ENCODE assay signal across 1 cellular context in the genomic region with DNA sequence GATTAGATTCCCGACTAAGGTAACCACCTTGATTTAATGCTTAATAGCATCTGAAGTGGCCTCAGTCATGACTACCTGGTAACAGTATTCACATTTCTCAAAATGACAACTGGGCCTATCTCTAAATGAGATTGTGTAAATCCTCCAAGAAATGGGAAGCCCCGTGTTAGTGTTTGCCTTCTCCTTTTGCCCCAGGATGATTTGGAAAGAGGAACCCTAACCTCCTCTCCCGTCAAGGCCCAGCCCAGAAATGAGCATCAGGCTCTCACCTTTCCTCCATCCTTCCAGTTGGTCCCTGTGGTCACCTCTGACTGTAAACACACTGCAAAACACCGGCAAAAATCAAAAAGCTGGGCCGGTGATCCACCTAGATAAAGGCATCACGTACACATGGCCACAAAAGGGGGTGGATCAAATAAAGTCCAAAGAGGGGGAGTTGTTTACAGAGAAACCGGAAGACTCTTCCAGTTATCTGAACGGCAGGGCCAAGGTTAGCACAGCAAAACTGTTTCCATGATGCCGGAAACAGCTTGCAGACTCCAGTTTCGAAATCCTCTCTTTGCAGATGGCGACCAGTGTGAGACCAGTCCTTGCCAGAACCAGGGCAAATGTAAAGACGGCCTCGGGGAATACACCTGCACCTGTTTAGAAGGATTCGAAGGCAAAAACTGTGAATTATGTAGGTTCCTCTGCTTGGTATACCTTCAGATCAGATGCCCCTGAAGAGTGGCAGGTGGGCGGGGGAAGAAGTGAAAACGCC.
A peak's percentile ranks its signal among the peaks of the same experiment; 100 is the strongest.
TF ChIP-seq lines count a peak whose summit lies in the region.

No MANE protein-coding gene starts in this region.

TF ChIP-seq in HepG2, 621 proteins besides CTCF, POLR2A, EP300 and RAD21 (continued from another document and continues in another):
- TF ChIP-seq, protein P1, sequence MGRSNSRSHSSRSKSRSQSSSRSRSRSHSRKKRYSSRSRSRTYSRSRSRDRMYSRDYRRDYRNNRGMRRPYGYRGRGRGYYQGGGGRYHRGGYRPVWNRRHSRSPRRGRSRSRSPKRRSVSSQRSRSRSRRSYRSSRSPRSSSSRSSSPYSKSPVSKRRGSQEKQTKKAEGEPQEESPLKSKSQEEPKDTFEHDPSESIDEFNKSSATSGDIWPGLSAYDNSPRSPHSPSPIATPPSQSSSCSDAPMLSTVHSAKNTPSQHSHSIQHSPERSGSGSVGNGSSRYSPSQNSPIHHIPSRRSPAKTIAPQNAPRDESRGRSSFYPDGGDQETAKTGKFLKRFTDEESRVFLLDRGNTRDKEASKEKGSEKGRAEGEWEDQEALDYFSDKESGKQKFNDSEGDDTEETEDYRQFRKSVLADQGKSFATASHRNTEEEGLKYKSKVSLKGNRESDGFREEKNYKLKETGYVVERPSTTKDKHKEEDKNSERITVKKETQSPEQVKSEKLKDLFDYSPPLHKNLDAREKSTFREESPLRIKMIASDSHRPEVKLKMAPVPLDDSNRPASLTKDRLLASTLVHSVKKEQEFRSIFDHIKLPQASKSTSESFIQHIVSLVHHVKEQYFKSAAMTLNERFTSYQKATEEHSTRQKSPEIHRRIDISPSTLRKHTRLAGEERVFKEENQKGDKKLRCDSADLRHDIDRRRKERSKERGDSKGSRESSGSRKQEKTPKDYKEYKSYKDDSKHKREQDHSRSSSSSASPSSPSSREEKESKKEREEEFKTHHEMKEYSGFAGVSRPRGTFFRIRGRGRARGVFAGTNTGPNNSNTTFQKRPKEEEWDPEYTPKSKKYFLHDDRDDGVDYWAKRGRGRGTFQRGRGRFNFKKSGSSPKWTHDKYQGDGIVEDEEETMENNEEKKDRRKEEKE (IDR thresholded peaks at IDR 0.05) = no peak
- TF ChIP-seq ZNF883 (CRISPR knock-in tag; IDR thresholded peaks at IDR 0.05; ENCODE audit: not compliant biosample characterization) = no peak
- no peak for TF ChIP-seq ZNF496 (CRISPR knock-in tag; IDR thresholded peaks at IDR 0.05; ENCODE audit: insufficient replicate concordance)
- no peak for TF ChIP-seq SOX6 (IDR thresholded peaks at IDR 0.05)
- TF ChIP-seq SOX6 (CRISPR knock-in tag; IDR thresholded peaks at IDR 0.05) = peak; percentile 98
- no peak for TF ChIP-seq TOPORS (CRISPR knock-in tag; IDR thresholded peaks at IDR 0.05)
- no peak for TF ChIP-seq RBAK (CRISPR knock-in tag; IDR thresholded peaks at IDR 0.05)
- TF ChIP-seq, protein P2, sequence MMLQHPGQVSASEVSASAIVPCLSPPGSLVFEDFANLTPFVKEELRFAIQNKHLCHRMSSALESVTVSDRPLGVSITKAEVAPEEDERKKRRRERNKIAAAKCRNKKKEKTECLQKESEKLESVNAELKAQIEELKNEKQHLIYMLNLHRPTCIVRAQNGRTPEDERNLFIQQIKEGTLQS (CRISPR knock-in tag; IDR thresholded peaks at IDR 0.05) = no peak
- TF ChIP-seq MED1 (CRISPR knock-in tag; IDR thresholded peaks at IDR 0.05) = peak; percentile 99
- TF ChIP-seq SMAD9 (CRISPR knock-in tag; IDR thresholded peaks at IDR 0.05) = no peak
- no peak for TF ChIP-seq PAX8 (CRISPR knock-in tag; IDR thresholded peaks at IDR 0.05; ENCODE audit: borderline replicate concordance)
- TF ChIP-seq HOXA5 (CRISPR knock-in tag; IDR thresholded peaks at IDR 0.05) = 0 out of 2 replicates have a peak, but pooled peaks have one; percentile 71
- no peak for TF ChIP-seq ZNF10 (CRISPR knock-in tag; IDR thresholded peaks at IDR 0.05; ENCODE audit: borderline replicate concordance, low read depth)
- TF ChIP-seq TP53 (CRISPR knock-in tag; conservative IDR thresholded peaks at IDR 0.05) = peak; percentile 78; the same call in 1 of the 2 replicates
- no peak for TF ChIP-seq EZH2 (conservative IDR thresholded peaks at IDR 0.05; ENCODE audit: low read depth, low read length)
- TF ChIP-seq, protein P3, sequence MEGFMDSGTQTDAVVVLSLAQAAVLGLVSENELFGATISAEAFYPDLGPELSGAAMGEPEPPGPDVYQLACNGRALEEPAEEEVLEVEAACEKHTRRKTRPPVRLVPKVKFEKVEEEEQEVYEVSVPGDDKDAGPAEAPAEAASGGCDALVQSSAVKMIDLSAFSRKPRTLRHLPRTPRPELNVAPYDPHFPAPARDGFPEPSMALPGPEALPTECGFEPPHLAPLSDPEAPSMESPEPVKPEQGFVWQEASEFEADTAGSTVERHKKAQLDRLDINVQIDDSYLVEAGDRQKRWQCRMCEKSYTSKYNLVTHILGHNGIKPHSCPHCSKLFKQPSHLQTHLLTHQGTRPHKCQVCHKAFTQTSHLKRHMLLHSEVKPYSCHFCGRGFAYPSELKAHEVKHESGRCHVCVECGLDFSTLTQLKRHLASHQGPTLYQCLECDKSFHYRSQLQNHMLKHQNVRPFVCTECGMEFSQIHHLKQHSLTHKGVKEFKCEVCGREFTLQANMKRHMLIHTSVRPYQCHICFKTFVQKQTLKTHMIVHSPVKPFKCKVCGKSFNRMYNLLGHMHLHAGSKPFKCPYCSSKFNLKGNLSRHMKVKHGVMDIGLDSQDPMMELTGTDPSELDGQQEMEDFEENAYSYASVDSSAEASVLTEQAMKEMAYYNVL (CRISPR knock-in tag; IDR thresholded peaks at IDR 0.05; ENCODE audit: borderline replicate concordance) = peak; percentile 93; the same call in 1 of the 2 replicates
- TF ChIP-seq, protein P4, sequence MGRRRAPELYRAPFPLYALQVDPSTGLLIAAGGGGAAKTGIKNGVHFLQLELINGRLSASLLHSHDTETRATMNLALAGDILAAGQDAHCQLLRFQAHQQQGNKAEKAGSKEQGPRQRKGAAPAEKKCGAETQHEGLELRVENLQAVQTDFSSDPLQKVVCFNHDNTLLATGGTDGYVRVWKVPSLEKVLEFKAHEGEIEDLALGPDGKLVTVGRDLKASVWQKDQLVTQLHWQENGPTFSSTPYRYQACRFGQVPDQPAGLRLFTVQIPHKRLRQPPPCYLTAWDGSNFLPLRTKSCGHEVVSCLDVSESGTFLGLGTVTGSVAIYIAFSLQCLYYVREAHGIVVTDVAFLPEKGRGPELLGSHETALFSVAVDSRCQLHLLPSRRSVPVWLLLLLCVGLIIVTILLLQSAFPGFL (CRISPR knock-in tag; IDR thresholded peaks at IDR 0.05) = no peak
- no peak for TF ChIP-seq SNRNP70 (IDR thresholded peaks at IDR 0.05; ENCODE audit: low read depth, low read length)
- no peak for TF ChIP-seq ZNF101 (CRISPR knock-in tag; IDR thresholded peaks at IDR 0.05; ENCODE audit: borderline replicate concordance, low read depth)
- no peak for TF ChIP-seq ZFAT (CRISPR knock-in tag; conservative IDR thresholded peaks at IDR 0.05)
- no peak; the same call in 1 of the 2 replicates for TF ChIP-seq ZSCAN25 (CRISPR knock-in tag; IDR thresholded peaks at IDR 0.05)
- peak; percentile 100 for TF ChIP-seq ETV5 (CRISPR knock-in tag; IDR thresholded peaks at IDR 0.05; ENCODE audit: borderline replicate concordance)
- no peak for TF ChIP-seq GTF2F1 (IDR thresholded peaks at IDR 0.05; ENCODE audit: low read length)
- TF ChIP-seq RBM22 (optimal IDR thresholded peaks at IDR 0.05; ENCODE audit: low read length) = no peak
- no peak for TF ChIP-seq SP1 (IDR thresholded peaks at IDR 0.05)
- no peak; the same call in 1 of the 2 replicates for TF ChIP-seq SP1 (CRISPR knock-in tag; IDR thresholded peaks at IDR 0.05)
- TF ChIP-seq, protein P5, sequence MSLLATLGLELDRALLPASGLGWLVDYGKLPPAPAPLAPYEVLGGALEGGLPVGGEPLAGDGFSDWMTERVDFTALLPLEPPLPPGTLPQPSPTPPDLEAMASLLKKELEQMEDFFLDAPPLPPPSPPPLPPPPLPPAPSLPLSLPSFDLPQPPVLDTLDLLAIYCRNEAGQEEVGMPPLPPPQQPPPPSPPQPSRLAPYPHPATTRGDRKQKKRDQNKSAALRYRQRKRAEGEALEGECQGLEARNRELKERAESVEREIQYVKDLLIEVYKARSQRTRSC (CRISPR knock-in tag; IDR thresholded peaks at IDR 0.05; ENCODE audit: low read depth) = no peak
- TF ChIP-seq HCFC1 (IDR thresholded peaks at IDR 0.05; ENCODE audit: low read depth, low read length) = no peak
- peak; percentile 89 for TF ChIP-seq ESRRA (CRISPR knock-in tag; IDR thresholded peaks at IDR 0.05; ENCODE audit: low read depth)
- peak; percentile 71; the same call in 1 of the 2 replicates for TF ChIP-seq KLF9 (CRISPR knock-in tag; IDR thresholded peaks at IDR 0.05; ENCODE audit: low read depth)
- no peak; the same call in 1 of the 2 replicates for TF ChIP-seq ZNF460 (CRISPR knock-in tag; IDR thresholded peaks at IDR 0.05; ENCODE audit: borderline replicate concordance)
- TF ChIP-seq, protein P6, sequence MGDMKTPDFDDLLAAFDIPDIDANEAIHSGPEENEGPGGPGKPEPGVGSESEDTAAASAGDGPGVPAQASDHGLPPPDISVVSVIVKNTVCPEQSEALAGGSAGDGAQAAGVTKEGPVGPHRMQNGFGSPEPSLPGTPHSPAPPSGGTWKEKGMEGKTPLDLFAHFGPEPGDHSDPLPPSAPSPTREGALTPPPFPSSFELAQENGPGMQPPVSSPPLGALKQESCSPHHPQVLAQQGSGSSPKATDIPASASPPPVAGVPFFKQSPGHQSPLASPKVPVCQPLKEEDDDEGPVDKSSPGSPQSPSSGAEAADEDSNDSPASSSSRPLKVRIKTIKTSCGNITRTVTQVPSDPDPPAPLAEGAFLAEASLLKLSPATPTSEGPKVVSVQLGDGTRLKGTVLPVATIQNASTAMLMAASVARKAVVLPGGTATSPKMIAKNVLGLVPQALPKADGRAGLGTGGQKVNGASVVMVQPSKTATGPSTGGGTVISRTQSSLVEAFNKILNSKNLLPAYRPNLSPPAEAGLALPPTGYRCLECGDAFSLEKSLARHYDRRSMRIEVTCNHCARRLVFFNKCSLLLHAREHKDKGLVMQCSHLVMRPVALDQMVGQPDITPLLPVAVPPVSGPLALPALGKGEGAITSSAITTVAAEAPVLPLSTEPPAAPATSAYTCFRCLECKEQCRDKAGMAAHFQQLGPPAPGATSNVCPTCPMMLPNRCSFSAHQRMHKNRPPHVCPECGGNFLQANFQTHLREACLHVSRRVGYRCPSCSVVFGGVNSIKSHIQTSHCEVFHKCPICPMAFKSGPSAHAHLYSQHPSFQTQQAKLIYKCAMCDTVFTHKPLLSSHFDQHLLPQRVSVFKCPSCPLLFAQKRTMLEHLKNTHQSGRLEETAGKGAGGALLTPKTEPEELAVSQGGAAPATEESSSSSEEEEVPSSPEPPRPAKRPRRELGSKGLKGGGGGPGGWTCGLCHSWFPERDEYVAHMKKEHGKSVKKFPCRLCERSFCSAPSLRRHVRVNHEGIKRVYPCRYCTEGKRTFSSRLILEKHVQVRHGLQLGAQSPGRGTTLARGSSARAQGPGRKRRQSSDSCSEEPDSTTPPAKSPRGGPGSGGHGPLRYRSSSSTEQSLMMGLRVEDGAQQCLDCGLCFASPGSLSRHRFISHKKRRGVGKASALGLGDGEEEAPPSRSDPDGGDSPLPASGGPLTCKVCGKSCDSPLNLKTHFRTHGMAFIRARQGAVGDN (CRISPR knock-in tag; IDR thresholded peaks at IDR 0.05) = peak; percentile 40; the same call in 1 of the 2 replicates
- TF ChIP-seq, protein P7, sequence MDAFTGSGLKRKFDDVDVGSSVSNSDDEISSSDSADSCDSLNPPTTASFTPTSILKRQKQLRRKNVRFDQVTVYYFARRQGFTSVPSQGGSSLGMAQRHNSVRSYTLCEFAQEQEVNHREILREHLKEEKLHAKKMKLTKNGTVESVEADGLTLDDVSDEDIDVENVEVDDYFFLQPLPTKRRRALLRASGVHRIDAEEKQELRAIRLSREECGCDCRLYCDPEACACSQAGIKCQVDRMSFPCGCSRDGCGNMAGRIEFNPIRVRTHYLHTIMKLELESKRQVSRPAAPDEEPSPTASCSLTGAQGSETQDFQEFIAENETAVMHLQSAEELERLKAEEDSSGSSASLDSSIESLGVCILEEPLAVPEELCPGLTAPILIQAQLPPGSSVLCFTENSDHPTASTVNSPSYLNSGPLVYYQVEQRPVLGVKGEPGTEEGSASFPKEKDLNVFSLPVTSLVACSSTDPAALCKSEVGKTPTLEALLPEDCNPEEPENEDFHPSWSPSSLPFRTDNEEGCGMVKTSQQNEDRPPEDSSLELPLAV (CRISPR knock-in tag; conservative IDR thresholded peaks at IDR 0.05; ENCODE audit: low read depth) = no peak
- no peak for TF ChIP-seq ATAD3A (CRISPR knock-in tag; IDR thresholded peaks at IDR 0.05)
- no peak for TF ChIP-seq ZKSCAN1 (IDR thresholded peaks at IDR 0.05; ENCODE audit: low read length)
- peak; percentile 82 for TF ChIP-seq ZNF781 (CRISPR knock-in tag; IDR thresholded peaks at IDR 0.05; ENCODE audit: borderline replicate concordance, not compliant biosample characterization)
- peak; percentile 73; the same call in 1 of the 2 replicates for TF ChIP-seq ATF1 (CRISPR knock-in tag; IDR thresholded peaks at IDR 0.05)
- TF ChIP-seq ZNF230 (CRISPR knock-in tag; IDR thresholded peaks at IDR 0.05) = peak; percentile 86; the same call in 1 of the 2 replicates
- TF ChIP-seq ZFP36 (IDR thresholded peaks at IDR 0.05; ENCODE audit: borderline replicate concordance, low read depth, low read length, partially characterized antibody) = no peak
- TF ChIP-seq SALL2 (CRISPR knock-in tag; IDR thresholded peaks at IDR 0.05) = no peak
- TF ChIP-seq ZSCAN21 (CRISPR knock-in tag; IDR thresholded peaks at IDR 0.05; ENCODE audit: borderline replicate concordance) = no peak
- no peak for TF ChIP-seq FLYWCH1 (CRISPR knock-in tag; IDR thresholded peaks at IDR 0.05)
- TF ChIP-seq RCOR2 (CRISPR knock-in tag; IDR thresholded peaks at IDR 0.05) = peak; percentile 92
- TF ChIP-seq, protein P8, sequence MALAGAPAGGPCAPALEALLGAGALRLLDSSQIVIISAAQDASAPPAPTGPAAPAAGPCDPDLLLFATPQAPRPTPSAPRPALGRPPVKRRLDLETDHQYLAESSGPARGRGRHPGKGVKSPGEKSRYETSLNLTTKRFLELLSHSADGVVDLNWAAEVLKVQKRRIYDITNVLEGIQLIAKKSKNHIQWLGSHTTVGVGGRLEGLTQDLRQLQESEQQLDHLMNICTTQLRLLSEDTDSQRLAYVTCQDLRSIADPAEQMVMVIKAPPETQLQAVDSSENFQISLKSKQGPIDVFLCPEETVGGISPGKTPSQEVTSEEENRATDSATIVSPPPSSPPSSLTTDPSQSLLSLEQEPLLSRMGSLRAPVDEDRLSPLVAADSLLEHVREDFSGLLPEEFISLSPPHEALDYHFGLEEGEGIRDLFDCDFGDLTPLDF (CRISPR knock-in tag; IDR thresholded peaks at IDR 0.05) = no peak
- TF ChIP-seq, protein P9, sequence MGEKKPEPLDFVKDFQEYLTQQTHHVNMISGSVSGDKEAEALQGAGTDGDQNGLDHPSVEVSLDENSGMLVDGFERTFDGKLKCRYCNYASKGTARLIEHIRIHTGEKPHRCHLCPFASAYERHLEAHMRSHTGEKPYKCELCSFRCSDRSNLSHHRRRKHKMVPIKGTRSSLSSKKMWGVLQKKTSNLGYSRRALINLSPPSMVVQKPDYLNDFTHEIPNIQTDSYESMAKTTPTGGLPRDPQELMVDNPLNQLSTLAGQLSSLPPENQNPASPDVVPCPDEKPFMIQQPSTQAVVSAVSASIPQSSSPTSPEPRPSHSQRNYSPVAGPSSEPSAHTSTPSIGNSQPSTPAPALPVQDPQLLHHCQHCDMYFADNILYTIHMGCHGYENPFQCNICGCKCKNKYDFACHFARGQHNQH (CRISPR knock-in tag; IDR thresholded peaks at IDR 0.05) = peak; percentile 96
- no peak for TF ChIP-seq SMARCE1 (IDR thresholded peaks at IDR 0.05; ENCODE audit: borderline replicate concordance)
- peak; percentile 39; the same call in 1 of the 2 replicates for TF ChIP-seq NR2C2 (CRISPR knock-in tag; IDR thresholded peaks at IDR 0.05; ENCODE audit: borderline replicate concordance)
- no peak for TF ChIP-seq ISX (CRISPR knock-in tag; conservative IDR thresholded peaks at IDR 0.05)
- peak; percentile 72 for TF ChIP-seq TEAD3 (CRISPR knock-in tag; optimal IDR thresholded peaks at IDR 0.05; ENCODE audit: borderline replicate concordance)
- TF ChIP-seq, protein P10, sequence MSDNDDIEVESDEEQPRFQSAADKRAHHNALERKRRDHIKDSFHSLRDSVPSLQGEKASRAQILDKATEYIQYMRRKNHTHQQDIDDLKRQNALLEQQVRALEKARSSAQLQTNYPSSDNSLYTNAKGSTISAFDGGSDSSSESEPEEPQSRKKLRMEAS (IDR thresholded peaks at IDR 0.05) = peak; percentile 66; the same call in 1 of the 2 replicates
- peak; percentile 90 for TF ChIP-seq ZMAT3 (CRISPR knock-in tag; conservative IDR thresholded peaks at IDR 0.05)
- no peak for TF ChIP-seq ZNF30 (CRISPR knock-in tag; IDR thresholded peaks at IDR 0.05)
